In the genomic region with DNA sequence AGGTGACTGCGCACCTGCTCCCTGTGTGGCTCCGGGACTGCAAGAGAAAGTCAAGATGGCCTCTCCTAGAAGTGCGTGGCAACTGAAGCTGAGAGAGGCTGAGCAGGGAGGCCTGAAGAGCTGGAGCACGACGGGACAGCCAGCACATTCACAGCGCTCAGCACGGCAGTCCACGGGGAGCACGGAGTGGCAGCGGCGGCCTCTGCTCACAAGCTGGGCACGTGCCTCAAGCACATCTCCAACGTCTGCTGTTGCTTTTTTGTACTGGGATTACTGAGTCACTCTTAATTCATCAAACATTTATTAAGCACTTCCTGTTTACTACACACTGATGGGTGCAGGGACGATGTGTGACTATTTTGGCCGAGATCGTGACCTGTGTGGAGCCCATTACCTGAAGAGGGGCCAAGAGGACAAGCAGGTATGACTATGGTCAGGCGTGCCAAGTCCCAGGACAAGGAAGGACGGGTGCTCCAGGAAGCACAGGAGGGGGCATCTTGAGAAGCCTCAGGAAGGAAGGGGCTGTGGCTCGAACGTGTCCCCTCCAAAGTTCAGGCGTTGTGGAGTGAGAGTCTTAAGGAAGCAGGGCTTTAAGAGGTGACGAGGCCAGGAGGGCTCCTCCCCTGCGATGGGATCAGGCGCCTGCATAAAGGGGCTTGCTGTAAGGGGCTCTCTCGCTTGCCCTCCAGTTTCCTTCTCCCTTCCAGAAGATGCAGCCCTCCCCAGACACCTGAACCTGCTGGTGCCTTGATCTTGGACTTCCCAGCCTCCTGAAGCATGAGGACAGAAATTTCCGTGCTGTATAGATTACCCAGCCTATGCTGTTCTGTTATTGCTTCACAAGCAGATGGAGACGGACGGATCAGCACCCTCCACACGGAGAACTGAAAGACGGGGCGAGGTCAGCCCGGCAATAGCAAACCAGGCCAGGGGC, we compare ENCODE assay signal across 22 cellular contexts.
DNase-seq lines count a peak whose midpoint lies in the region; ATAC-seq, FAIRE-seq and TF ChIP-seq lines count a peak whose summit lies in the region.
"Had no signal": no experiment of that assay in that cellular context is flagged by ENCODE, and none has a peak within 500 bp of the region (broad histone marks: within the 10 kb centered on the region; RNA-seq: fewer than 3 reads in every experiment).

No MANE protein-coding gene starts in this region.

- ATAC-seq in central memory CD8-positive, alpha-beta T cell (replicated peaks; ENCODE audit: extremely low read depth, poor library complexity, severe bottlenecking): no peak
- ATAC-seq in left lung: peak; percentile 5
- no peak for ATAC-seq in GM21786 (IDR thresholded peaks at IDR 0.05; ENCODE audit: unreplicated experiment)
- ATAC-seq in GM21576 (IDR thresholded peaks at IDR 0.05; ENCODE audit: unreplicated experiment): no peak
- no peak for ATAC-seq in GM19395 (IDR thresholded peaks at IDR 0.05; ENCODE audit: unreplicated experiment)
- ATAC-seq: K562; stimulated activated naive CD8-positive, alpha-beta T cell treated with anti-CD3 and anti-CD28 coated beads, Interleukin-15, amount 100 ng/mL, for 72 hours had no signal

- H3K27me3 ChIP-seq in left lung (no peaks in the 10 kb centered on the region), small intestine (ENCODE audit: control insufficient read depth in 2 of 2, insufficient read depth in 2 of 2, low read length in 2 of 2) (no peaks in the 10 kb centered on the region)
- H3K27me3 ChIP-seq: brain microvascular endothelial cell, dorsolateral prefrontal cortex, heart right ventricle had no signal

- no peak overlapping the region for H3K4me3 ChIP-seq in left lung
- H3K4me3 ChIP-seq in small intestine (ENCODE audit: low read depth in 1 of 2, low read length in 2 of 2): no peak overlapping the region
- H3K4me3 ChIP-seq: dorsolateral prefrontal cortex, K562 had no signal

- no peaks in the 10 kb centered on the region for H3K9me3 Mint-ChIP-seq in Calu3 (ENCODE audit: low read depth, unreplicated experiment)
- no peaks in the 10 kb centered on the region for H3K9me3 Mint-ChIP-seq in central memory CD8-positive, alpha-beta T cell
- H3K9me3 Mint-ChIP-seq: activated naive CD8-positive, alpha-beta T cell treated with anti-CD3 and anti-CD28 coated beads, Interleukin-2, amount 10 ng/mL, durations not matched to agents 7 days and 5 days; stimulated activated naive CD8-positive, alpha-beta T cell treated with anti-CD3 and anti-CD28 coated beads, Interleukin-15, amount 100 ng/mL, for 72 hours had no signal

- H3K27ac Mint-ChIP-seq in Calu3 (ENCODE audit: unreplicated experiment): peak overlapping the region; percentile 61
- peak overlapping the region; percentile 25 for H3K27ac Mint-ChIP-seq in central memory CD8-positive, alpha-beta T cell (ENCODE audit: low read depth)
- H3K27ac Mint-ChIP-seq: activated naive CD8-positive, alpha-beta T cell treated with anti-CD3 and anti-CD28 coated beads, Interleukin-2, amount 10 ng/mL, durations not matched to agents 7 days and 5 days had no signal

- intact Hi-C loops in Calu3 (cut with micrococcal nuclease; ENCODE audit: unreplicated experiment): no loop called here
- intact Hi-C loops in left lung (cut with DNase I): no loop called here

- WGBS in small intestine, 3 donors: 76 to 89% (median 78%) methylated on average over 32 of the region's 32 CpGs

- peaks cover 53% of the 10 kb centered on the region for H3K4me1 Mint-ChIP-seq in Calu3 (ENCODE audit: low read depth, unreplicated experiment)
- H3K4me1 Mint-ChIP-seq in central memory CD8-positive, alpha-beta T cell: peaks cover 6% of the 10 kb centered on the region
- H3K4me1 Mint-ChIP-seq: activated naive CD8-positive, alpha-beta T cell treated with anti-CD3 and anti-CD28 coated beads, Interleukin-2, amount 10 ng/mL, durations not matched to agents 7 days and 5 days; stimulated activated naive CD8-positive, alpha-beta T cell treated with anti-CD3 and anti-CD28 coated beads, Interleukin-15, amount 100 ng/mL, for 72 hours had no signal

- H3K27ac ChIP-seq in left lung (peak overlapping the region; percentile 6 to 19), small intestine (ENCODE audit: low read depth in 1 of 2, low read length in 1 of 2) (peak overlapping the region; percentile 66)
- H3K27ac ChIP-seq: brain microvascular endothelial cell had no signal

- H3K4me3 Mint-ChIP-seq in Calu3 (ENCODE audit: low read depth, unreplicated experiment): peak overlapping the region; percentile 43
- no peak overlapping the region for H3K4me3 Mint-ChIP-seq in central memory CD8-positive, alpha-beta T cell
- H3K4me3 Mint-ChIP-seq: activated naive CD8-positive, alpha-beta T cell treated with anti-CD3 and anti-CD28 coated beads, Interleukin-2, amount 10 ng/mL, durations not matched to agents 7 days and 5 days; stimulated activated naive CD8-positive, alpha-beta T cell treated with anti-CD3 and anti-CD28 coated beads, Interleukin-15, amount 100 ng/mL, for 72 hours had no signal

- CTCF ChIA-PET in Calu3 (lab: Charles Lee): interaction anchor here (1.0 kb wide), 1 partner anchor 104 kb away, joined by 3 read pairs; no protein-coding TSS in a partner anchor

- TF ChIP-seq CTCF in Calu3 (IDR thresholded peaks at IDR 0.05; ENCODE audit: unreplicated experiment) (no peak), left lung (IDR thresholded peaks at IDR 0.05) (no peak), GM10266 (IDR thresholded peaks at IDR 0.05; ENCODE audit: control insufficient read depth, insufficient read depth, low read depth, missing control alignments) (no peak)

- H3K36me3 Mint-ChIP-seq in Calu3 (ENCODE audit: insufficient read depth, unreplicated experiment): peaks cover 9% of the 10 kb centered on the region
- peaks cover 3% of the 10 kb centered on the region for H3K36me3 Mint-ChIP-seq in central memory CD8-positive, alpha-beta T cell (ENCODE audit: insufficient read depth)
- H3K36me3 Mint-ChIP-seq: activated naive CD8-positive, alpha-beta T cell treated with anti-CD3 and anti-CD28 coated beads, Interleukin-2, amount 10 ng/mL, durations not matched to agents 7 days and 5 days had no signal

- no TSS peak for BruUV-seq in Calu3 (replicated peaks; lab: Mats Ljungman, UMichigan)

- FAIRE-seq in small intestine (lab: Jason Lieb, UNC): no peak
- FAIRE-seq: K562 had no signal

- DNase-seq in Calu3: no peak
- no peak for DNase-seq in central memory CD8-positive, alpha-beta T cell (ENCODE audit: low spot score in 2 of 2)
- DNase-seq in left lung: no peak
- no peak for DNase-seq in small intestine
- no peak for DNase-seq in GM10266 (ENCODE audit: extremely low spot score)
- DNase-seq: activated CD4-positive, alpha-beta T cell treated with anti-CD3 and anti-CD28 coated beads, Interleukin-2, amount 50 U/mL, for 4 hours; activated naive CD8-positive, alpha-beta T cell treated with anti-CD3 and anti-CD28 coated beads, Interleukin-2, amount 10 ng/mL, durations not matched to agents 7 days and 5 days; activated T-cell treated with anti-CD3 and anti-CD28 coated beads, Interleukin-2, amount 50 U/mL, for 1 hour; brain microvascular endothelial cell; dorsolateral prefrontal cortex; heart right ventricle; islet precursor cell; midbrain; MV-4-11; NCI-H2029 treated with DMSO at 0.1 percent for 48 hours; NCI-H510A; SHP77; stimulated activated naive CD8-positive, alpha-beta T cell treated with anti-CD3 and anti-CD28 coated beads, Interleukin-15, amount 100 ng/mL, for 72 hours had no signal

- no peaks in the 10 kb centered on the region for H3K27me3 Mint-ChIP-seq in Calu3 (ENCODE audit: unreplicated experiment)
- no peaks in the 10 kb centered on the region for H3K27me3 Mint-ChIP-seq in central memory CD8-positive, alpha-beta T cell
- H3K27me3 Mint-ChIP-seq: activated naive CD8-positive, alpha-beta T cell treated with anti-CD3 and anti-CD28 coated beads, Interleukin-2, amount 10 ng/mL, durations not matched to agents 7 days and 5 days; stimulated activated naive CD8-positive, alpha-beta T cell treated with anti-CD3 and anti-CD28 coated beads, Interleukin-15, amount 100 ng/mL, for 72 hours had no signal

- H3K36me3 ChIP-seq in left lung: no peaks in the 10 kb centered on the region
- H3K36me3 ChIP-seq in small intestine (ENCODE audit: control insufficient read depth in 2 of 2, insufficient read depth in 2 of 2, low read length in 2 of 2): no peaks in the 10 kb centered on the region
- H3K36me3 ChIP-seq: brain microvascular endothelial cell, heart right ventricle had no signal

- no peaks in the 10 kb centered on the region for H3K9me3 ChIP-seq in left lung
- H3K9me3 ChIP-seq in small intestine (ENCODE audit: control insufficient read depth, low read depth): no peaks in the 10 kb centered on the region
- H3K9me3 ChIP-seq: heart right ventricle had no signal

- H3K4me1 ChIP-seq in left lung (peaks cover 0 to 35% of the 10 kb centered on the region in 2 donors), small intestine (ENCODE audit: control insufficient read depth in 2 of 2, insufficient read depth in 1 of 2, low read depth in 1 of 2, low read length in 1 of 2) (peaks cover 0 to 6% of the 10 kb centered on the region in 2 donors)
